ENCODE assay signal across 22 cellular contexts in genomic region chr6:1629316-1629715, GRCh38. TPM values are rescaled to one million over a fixed set of nuclear protein-coding genes. Genes with fewer than 3 reads are reported as not detected.
DNase-seq lines count a peak whose midpoint lies in the region; ATAC-seq and TF ChIP-seq lines count a peak whose summit lies in the region.
"Had no signal": no experiment of that assay in that cellular context is flagged by ENCODE, and none has a peak within 500 bp of the region (broad histone marks: within the 10 kb centered on the region; RNA-seq: fewer than 3 reads in every experiment).

No MANE protein-coding gene starts in this region.

- TF ChIP-seq CTCF in CD14-positive monocyte (IDR thresholded peaks at IDR 0.05) (no peak), ascending aorta (IDR thresholded peaks at IDR 0.05) (no peak), left lung (IDR thresholded peaks at IDR 0.05) (no peak), sigmoid colon (IDR thresholded peaks at IDR 0.05) (no peak), Calu3 (IDR thresholded peaks at IDR 0.05; ENCODE audit: unreplicated experiment) (no peak), smooth muscle cell (IDR thresholded peaks at IDR 0.05; ENCODE audit: borderline replicate concordance, insufficient read depth, poor library complexity, severe bottlenecking) (no peak)

- no peak overlapping the region for H3K27ac Mint-ChIP-seq in CD14-positive monocyte
- no peak overlapping the region for H3K27ac Mint-ChIP-seq in Calu3 (ENCODE audit: unreplicated experiment)
- H3K27ac Mint-ChIP-seq: CD8-positive, alpha-beta T cell; H9 had no signal

- H3K36me3 Mint-ChIP-seq in CD14-positive monocyte, result peaks cover 0 to 5% of the 10 kb centered on the region in 2 donors
- H3K36me3 Mint-ChIP-seq in Calu3 (ENCODE audit: insufficient read depth, unreplicated experiment), result peaks cover 8% of the 10 kb centered on the region

- WGBS in sigmoid colon, 2 donors, result 91 to 97% methylated on average over 14 of the region's 14 CpGs
- 90% methylated on average over 14 of the region's 14 CpGs for WGBS in smooth muscle cell (ENCODE audit: low lambda C conversion rate)

- no peak for TF ChIP-seq POLR2A in sigmoid colon (IDR thresholded peaks at IDR 0.05)

- H3K9me3 Mint-ChIP-seq in CD14-positive monocyte, result peaks cover 0 to 15% (median 5%) of the 10 kb centered on the region in 7 donors
- no peaks in the 10 kb centered on the region for H3K9me3 Mint-ChIP-seq in Calu3 (ENCODE audit: low read depth, unreplicated experiment)
- H3K9me3 Mint-ChIP-seq: CD8-positive, alpha-beta T cell; H9 had no signal

- no peak overlapping the region for H2AFZ ChIP-seq in smooth muscle cell (ENCODE audit: low read depth)
- H2AFZ ChIP-seq: GM23248 had no signal

- no peaks in the 10 kb centered on the region for H3K9me3 ChIP-seq in ascending aorta
- no peaks in the 10 kb centered on the region for H3K9me3 ChIP-seq in left lung
- H3K9me3 ChIP-seq in sigmoid colon, result no peaks in the 10 kb centered on the region
- no peaks in the 10 kb centered on the region for H3K9me3 ChIP-seq in smooth muscle cell (replicated peaks; ENCODE audit: low read depth)

- CTCF ChIA-PET in Calu3 (lab: Charles Lee), result no interaction called here

- H3K4me1 ChIP-seq in ascending aorta (peaks cover under 1 to 30% of the 10 kb centered on the region in 2 donors), left lung (peaks cover 11 to 13% of the 10 kb centered on the region in 2 donors), sigmoid colon (peaks cover 0 to 13% (median 12%) of the 10 kb centered on the region in 4 donors), smooth muscle cell (ENCODE audit: low read depth) (peaks cover 12% of the 10 kb centered on the region)
- H3K4me1 ChIP-seq: BLaER1 treated with 17β-estradiol and CSF1 and Interleukin-3, amounts not matched to agents 10 nM and 100 nM had no signal

- H3K4me1 Mint-ChIP-seq in CD14-positive monocyte, result peaks cover 18% of the 10 kb centered on the region
- peaks cover 7% of the 10 kb centered on the region for H3K4me1 Mint-ChIP-seq in Calu3 (ENCODE audit: low read depth, unreplicated experiment)

- no peaks in the 10 kb centered on the region for H3K79me2 ChIP-seq in smooth muscle cell (ENCODE audit: low read depth)

- no peak overlapping the region for H3K9ac ChIP-seq in smooth muscle cell (ENCODE audit: low read depth)
- H3K9ac ChIP-seq: BLaER1 treated with 17β-estradiol and CSF1 and Interleukin-3, amounts not matched to agents 10 nM and 100 nM; GM23248 had no signal

- H3K4me3 ChIP-seq in ascending aorta (peak overlapping the region in 1 of 2 donors; percentile 94), left lung (no peak overlapping the region), sigmoid colon (no peak overlapping the region), smooth muscle cell (no peak overlapping the region)
- H3K4me3 ChIP-seq: BLaER1 treated with 17β-estradiol and CSF1 and Interleukin-3, amounts not matched to agents 10 nM and 100 nM; GM23248 had no signal

- no TSS peak for BruUV-seq in Calu3 (replicated peaks; lab: Mats Ljungman, UMichigan)

- peak overlapping the region; percentile 96 to 100 for H3K27ac ChIP-seq in ascending aorta
- H3K27ac ChIP-seq in left lung, result no peak overlapping the region
- H3K27ac ChIP-seq in sigmoid colon, result no peak overlapping the region
- no peak overlapping the region for H3K27ac ChIP-seq in smooth muscle cell (ENCODE audit: low read depth)
- H3K27ac ChIP-seq: BLaER1 treated with 17β-estradiol and CSF1 and Interleukin-3, amounts not matched to agents 10 nM and 100 nM; GM23248; HL-60 had no signal

- no peaks in the 10 kb centered on the region for H3K27me3 ChIP-seq in ascending aorta
- peaks cover 47 to 49% of the 10 kb centered on the region in 2 donors for H3K27me3 ChIP-seq in left lung
- peaks cover 25 to 77% (median 58%) of the 10 kb centered on the region in 3 donors for H3K27me3 ChIP-seq in sigmoid colon
- H3K27me3 ChIP-seq in smooth muscle cell (ENCODE audit: low read depth), result peaks cover 73% of the 10 kb centered on the region

- no peak for TF ChIP-seq EP300 in sigmoid colon (IDR thresholded peaks at IDR 0.05)

- H3K4me3 Mint-ChIP-seq in CD14-positive monocyte, result no peak overlapping the region
- no peak overlapping the region for H3K4me3 Mint-ChIP-seq in Calu3 (ENCODE audit: low read depth, unreplicated experiment)
- H3K4me3 Mint-ChIP-seq: CD8-positive, alpha-beta T cell; H9 had no signal

- intact Hi-C loops in CD14-positive monocyte (cut with micrococcal nuclease) (no loop called here), ascending aorta (cut with DNase I) (loop anchor here (5.0 kb wide), 1 partner anchor 188 kb away; no protein-coding TSS in a partner anchor), left lung (cut with DNase I) (no loop called here), sigmoid colon (cut with DNase I) (no loop called here), Calu3 (cut with micrococcal nuclease; ENCODE audit: unreplicated experiment) (no loop called here)

- ATAC-seq in left lung, result no peak
- ATAC-seq: CD8-positive, alpha-beta T cell; PC-3 had no signal

- peak; percentile 10 for DNase-seq in CD14-positive monocyte (ENCODE audit: low spot score)
- no peak for DNase-seq in ascending aorta (ENCODE audit: low spot score in 2 of 2)
- peak; percentile 16 to 71 for DNase-seq in left lung
- peak; percentile 50 for DNase-seq in sigmoid colon
- DNase-seq in Calu3, result no peak
- DNase-seq in activated gamma-delta T cell treated with Interleukin-2 at 50 U/mL for 16 hours, result no peak
- DNase-seq in smooth muscle cell (lab: John Stamatoyannopoulos, UW; ENCODE audit: unreplicated experiment), result no peak
- DNase-seq in NCI-H1417 treated with DMSO at 0.1 percent for 48 hours (lab: John Stamatoyannopoulos, UW), result no peak
- DNase-seq: 8988T; CD8-positive, alpha-beta T cell; DMS153; GM23248; H9; KG1; NCI-H1092 treated with DMSO at 0.1 percent for 48 hours; NCI-H146; NCI-H2029; NCI-H524 treated with DMSO at 0.1 percent for 48 hours; PC-3; Right ventricle myocardium superior had no signal

- no peak overlapping the region for H3K4me2 ChIP-seq in smooth muscle cell
- H3K4me2 ChIP-seq: BLaER1 treated with 17β-estradiol and CSF1 and Interleukin-3, amounts not matched to agents 10 nM and 100 nM had no signal

- no peaks in the 10 kb centered on the region for H3F3A ChIP-seq in smooth muscle cell (ENCODE audit: low read depth)

- H3K36me3 ChIP-seq in ascending aorta, result no peaks in the 10 kb centered on the region
- H3K36me3 ChIP-seq in left lung, result no peaks in the 10 kb centered on the region
- no peaks in the 10 kb centered on the region for H3K36me3 ChIP-seq in sigmoid colon
- H3K36me3 ChIP-seq in smooth muscle cell (ENCODE audit: low read depth), result no peaks in the 10 kb centered on the region

- no peaks in the 10 kb centered on the region for H4K20me1 ChIP-seq in smooth muscle cell (ENCODE audit: low read depth)

- peaks cover 44 to 49% (median 49%) of the 10 kb centered on the region in 3 donors for H3K27me3 Mint-ChIP-seq in CD14-positive monocyte (ENCODE audit: low read depth in 3 of 3)
- H3K27me3 Mint-ChIP-seq in Calu3 (ENCODE audit: unreplicated experiment), result no peaks in the 10 kb centered on the region

RNA-seq across cellular contexts. Expression of gene FOXC1, which starts 19.6 kb away (rescaled TPM):
- polyA plus RNA-seq in CD14-positive monocyte (not detected), sigmoid colon (under 1 TPM in 2 of 3 donors, not detected in 1; 0.60 to 0.70 TPM), smooth muscle cell (0.10 and 0.40 TPM in 2 replicates)
- total RNA-seq in ascending aorta (125 TPM), left lung (1 to 10 TPM; 1.8 to 3.4 TPM), sigmoid colon (1 to 10 TPM; 1.5 to 3.0 (median 1.8) TPM), Calu3 (2022) (12.3 and 16.5 TPM in 2 replicates), smooth muscle cell (0.58 and 1.4 TPM in 2 replicates)
- total RNA-seq: CD8-positive, alpha-beta T cell; H9 had no signal

Comparison
In these comparisons a context has a peak if more than half of its experiments do, and no peak if none do; other contexts are left out.
1. DNase-seq: peak in CD14-positive monocyte (single experiment), left lung (2 of 2) and sigmoid colon (single experiment); none in ascending aorta (0 of 2), Calu3 (single experiment), activated gamma-delta T cell treated with Interleukin-2 at 50 U/mL for 16 hours (single experiment), smooth muscle cell (single experiment) and NCI-H1417 treated with DMSO at 0.1 percent for 48 hours (single experiment).
2. H3K27ac ChIP-seq: peak in ascending aorta (2 of 2); none in left lung (0 of 2), sigmoid colon (0 of 4) and smooth muscle cell (single experiment).